In the genomic region with DNA sequence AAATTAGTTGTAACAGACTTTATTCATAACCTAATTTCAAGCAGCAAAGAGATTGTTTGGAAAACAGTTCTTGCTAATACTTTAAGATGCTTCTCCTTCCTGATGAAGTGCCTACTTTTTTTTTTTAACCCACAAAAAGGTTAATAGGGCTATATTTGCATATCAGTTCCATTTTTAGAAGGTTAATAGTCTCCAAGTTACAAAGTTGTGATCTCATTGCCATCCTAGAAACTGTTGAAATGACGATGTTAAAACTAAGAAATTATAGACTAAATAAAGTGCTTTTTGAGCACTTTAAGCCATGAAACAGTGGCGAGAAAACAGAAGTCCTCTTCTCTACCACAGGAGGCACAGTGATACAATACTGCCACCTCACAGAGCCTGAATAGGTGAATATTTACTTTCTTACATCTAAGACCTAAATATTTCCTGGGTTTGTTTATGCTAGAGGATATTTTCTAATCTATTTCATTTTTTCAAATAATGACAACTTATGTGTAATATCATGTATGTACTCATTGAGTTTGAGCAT, we compare ENCODE assay signal across 30 cellular contexts. TPM values are rescaled to one million over a fixed set of nuclear protein-coding genes. Genes with fewer than 3 reads are reported as not detected.
A peak's percentile ranks its signal among the peaks of the same experiment; 100 is the strongest.
DNase-seq lines count a peak whose midpoint lies in the region; ATAC-seq and TF ChIP-seq lines count a peak whose summit lies in the region.
"Had no signal": no experiment of that assay in that cellular context is flagged by ENCODE, and none has a peak within 500 bp of the region (broad histone marks: within the 10 kb centered on the region; RNA-seq: fewer than 3 reads in every experiment).

No MANE protein-coding gene starts in this region.

- H3K79me2 ChIP-seq in OCI-LY7 (ENCODE audit: insufficient read depth, low read depth, low read length) = peaks cover 100% of the 10 kb centered on the region

- no peak for DNase-seq in HFFc6
- DNase-seq in OCI-LY7 (ENCODE audit: low spot score) = peak; percentile 51
- no peak for DNase-seq in epithelial cell of proximal tubule (ENCODE audit: low read depth)
- DNase-seq in stimulated activated naive B cell treated with anti-CD40 and anti-IgM and Interleukin-4, amounts not matched to agents 10 μg/mL and 1 μg/mL and 100 μg/mL, for 72 hours = no peak
- no peak for DNase-seq in substantia nigra (lab: John Stamatoyannopoulos, UW)
- DNase-seq in effector CD8-positive, alpha-beta T cell (lab: John Stamatoyannopoulos, UW) = no peak
- DNase-seq: activated CD4-positive, CD25-positive, alpha-beta regulatory T cell; activated effector memory CD4-positive, alpha-beta T cell treated with anti-CD3 and anti-CD28 coated beads, Interleukin-2, amount 50 U/mL, for 16 hours; activated naive CD8-positive, alpha-beta T cell treated with anti-CD3 and anti-CD28 coated beads, Interleukin-2, amount 10 ng/mL, durations not matched to agents 7 days and 5 days; activated T-cell treated with anti-CD3 and anti-CD28 coated beads, Interleukin-2, amount 50 U/mL, for 24 hours; aorta; Calu3; DMS79 treated with DMSO at 0.1 percent for 48 hours; effector CD4-positive, alpha-beta T cell; GF-D8; heart right ventricle; KBM-7; kidney; MG63; naive thymus-derived CD8-positive, alpha-beta T cell; NCI-H2081; NCI-H2227 treated with DMSO at 0.1 percent for 48 hours; NCI-H526 treated with DMSO at 0.1 percent for 48 hours had no signal

- peaks cover 63% of the 10 kb centered on the region for H3K4me1 ChIP-seq in OCI-LY7 (ENCODE audit: insufficient read depth, low read length, poor library complexity, severe bottlenecking)

- no TSS peak for BruUV-seq in OCI-LY7 (replicated peaks; lab: Mats Ljungman, UMichigan)

- no peaks in the 10 kb centered on the region for H3K9me2 ChIP-seq in OCI-LY7 (ENCODE audit: insufficient read depth, low read length)

- no peaks in the 10 kb centered on the region; the same call in 1 of the 2 replicates for H3K9me3 ChIP-seq in OCI-LY7 (ENCODE audit: low read length)
- H3K9me3 ChIP-seq: heart right ventricle, MG63, SJSA1 had no signal

- H3K36me3 ChIP-seq in OCI-LY7 (ENCODE audit: insufficient read depth, low read length) = peaks cover 97% of the 10 kb centered on the region
- H3K36me3 ChIP-seq: heart right ventricle, MG63, SJSA1 had no signal

- H3K9me3 Mint-ChIP-seq in HFFc6 = no peaks in the 10 kb centered on the region
- no peaks in the 10 kb centered on the region for H3K9me3 Mint-ChIP-seq in stimulated activated naive B cell treated with anti-CD40 and anti-IgM and Interleukin-4, amounts not matched to agents 10 μg/mL and 1 μg/mL and 100 μg/mL, for 72 hours
- H3K9me3 Mint-ChIP-seq: activated naive CD8-positive, alpha-beta T cell treated with anti-CD3 and anti-CD28 coated beads, Interleukin-2, amount 10 ng/mL, durations not matched to agents 7 days and 5 days; activated T-cell treated with anti-CD3 and anti-CD28 coated beads, Interleukin-2, amount 50 U/mL, for 24 hours; mesothelial cell of epicardium; naive thymus-derived CD8-positive, alpha-beta T cell; stimulated activated effector memory CD8-positive, alpha-beta T cell treated with anti-CD3 and anti-CD28 coated beads, Interleukin-12 subunit alpha, Interleukin-12 subunit beta, amount 100 ng/mL, for 72 hours had no signal

- peaks cover 50% of the 10 kb centered on the region for H3K4me1 Mint-ChIP-seq in HFFc6 (ENCODE audit: low read depth)
- H3K4me1 Mint-ChIP-seq in stimulated activated naive B cell treated with anti-CD40 and anti-IgM and Interleukin-4, amounts not matched to agents 10 μg/mL and 1 μg/mL and 100 μg/mL, for 72 hours = peaks cover 30 to 53% of the 10 kb centered on the region in 2 donors

- no peaks in the 10 kb centered on the region for H3K27me3 Mint-ChIP-seq in HFFc6 (ENCODE audit: insufficient read depth)
- no peaks in the 10 kb centered on the region for H3K27me3 Mint-ChIP-seq in stimulated activated naive B cell treated with anti-CD40 and anti-IgM and Interleukin-4, amounts not matched to agents 10 μg/mL and 1 μg/mL and 100 μg/mL, for 72 hours
- H3K27me3 Mint-ChIP-seq: activated naive CD8-positive, alpha-beta T cell treated with anti-CD3 and anti-CD28 coated beads, Interleukin-2, amount 10 ng/mL, durations not matched to agents 7 days and 5 days; activated T-cell treated with anti-CD3 and anti-CD28 coated beads, Interleukin-2, amount 50 U/mL, for 24 hours; naive thymus-derived CD8-positive, alpha-beta T cell had no signal

- H3K27ac ChIP-seq in OCI-LY7 (ENCODE audit: low read depth, low read length, poor library complexity, severe bottlenecking) (peak overlapping the region; percentile 58), substantia nigra (ENCODE audit: low read depth, low read length, poor library complexity, severe bottlenecking) (no peak overlapping the region)
- H3K27ac ChIP-seq: C4-2B, heart right ventricle, SJSA1 had no signal

- H3K4me3 Mint-ChIP-seq in HFFc6 = no peak overlapping the region
- no peak overlapping the region for H3K4me3 Mint-ChIP-seq in stimulated activated naive B cell treated with anti-CD40 and anti-IgM and Interleukin-4, amounts not matched to agents 10 μg/mL and 1 μg/mL and 100 μg/mL, for 72 hours
- H3K4me3 Mint-ChIP-seq: activated naive CD8-positive, alpha-beta T cell treated with anti-CD3 and anti-CD28 coated beads, Interleukin-2, amount 10 ng/mL, durations not matched to agents 7 days and 5 days; activated T-cell treated with anti-CD3 and anti-CD28 coated beads, Interleukin-2, amount 50 U/mL, for 24 hours; mesothelial cell of epicardium; naive thymus-derived CD8-positive, alpha-beta T cell; stimulated activated effector memory CD8-positive, alpha-beta T cell treated with anti-CD3 and anti-CD28 coated beads, Interleukin-12 subunit alpha, Interleukin-12 subunit beta, amount 100 ng/mL, for 72 hours had no signal

- POLR2A ChIA-PET in OCI-LY7 (lab: Charles Lee) = interaction anchor here (0.7 to 7.2 kb wide), 10 partner anchors 8 to 766 kb away, joined by 3 to 160 read pairs (median 8); no protein-coding TSS in a partner anchor

- peak; percentile 73 to 75 for ATAC-seq in stimulated activated naive B cell treated with anti-CD40 and anti-IgM and Interleukin-4, amounts not matched to agents 10 μg/mL and 1 μg/mL and 100 μg/mL, for 72 hours (replicated peaks)
- ATAC-seq in GM19452 (IDR thresholded peaks at IDR 0.05; ENCODE audit: unreplicated experiment) = no peak
- no peak for ATAC-seq in HG02885 (IDR thresholded peaks at IDR 0.05; ENCODE audit: poor library complexity, unreplicated experiment)
- ATAC-seq: heart right ventricle; naive thymus-derived CD8-positive, alpha-beta T cell; stimulated activated effector memory CD8-positive, alpha-beta T cell treated with anti-CD3 and anti-CD28 coated beads, Interleukin-12 subunit alpha, Interleukin-12 subunit beta, amount 100 ng/mL, for 72 hours had no signal

- H2AFZ ChIP-seq in OCI-LY7 (ENCODE audit: low read length) = no peak overlapping the region

- H3K4me2 ChIP-seq in OCI-LY7 (ENCODE audit: low read length) = peak overlapping the region; percentile 65

- H3K36me3 Mint-ChIP-seq in HFFc6 (ENCODE audit: low read depth) = no peaks in the 10 kb centered on the region
- H3K36me3 Mint-ChIP-seq in stimulated activated naive B cell treated with anti-CD40 and anti-IgM and Interleukin-4, amounts not matched to agents 10 μg/mL and 1 μg/mL and 100 μg/mL, for 72 hours = peaks cover 6 to 11% of the 10 kb centered on the region in 2 donors
- H3K36me3 Mint-ChIP-seq: mesothelial cell of epicardium; stimulated activated effector memory CD8-positive, alpha-beta T cell treated with anti-CD3 and anti-CD28 coated beads, Interleukin-12 subunit alpha, Interleukin-12 subunit beta, amount 100 ng/mL, for 72 hours had no signal

- H4K20me1 ChIP-seq in OCI-LY7 (ENCODE audit: insufficient read depth, low read length) = peaks cover 23% of the 10 kb centered on the region; the same call in 1 of the 2 replicates

- intact Hi-C loops in OCI-LY7 (cut with micrococcal nuclease; ENCODE audit: unreplicated experiment) = loop anchor here (1.0 to 5.0 kb wide), 5 partner anchors 49 to 235 kb away; a partner anchor contains a TSS

- CTCF ChIA-PET in OCI-LY7 (lab: Charles Lee; ENCODE audit: unreplicated experiment) = no interaction called here

- no peak overlapping the region for H3K27ac Mint-ChIP-seq in HFFc6
- no peak overlapping the region for H3K27ac Mint-ChIP-seq in stimulated activated naive B cell treated with anti-CD40 and anti-IgM and Interleukin-4, amounts not matched to agents 10 μg/mL and 1 μg/mL and 100 μg/mL, for 72 hours
- H3K27ac Mint-ChIP-seq: activated naive CD8-positive, alpha-beta T cell treated with anti-CD3 and anti-CD28 coated beads, Interleukin-2, amount 10 ng/mL, durations not matched to agents 7 days and 5 days; activated T-cell treated with anti-CD3 and anti-CD28 coated beads, Interleukin-2, amount 50 U/mL, for 24 hours; mesothelial cell of epicardium; stimulated activated effector memory CD8-positive, alpha-beta T cell treated with anti-CD3 and anti-CD28 coated beads, Interleukin-12 subunit alpha, Interleukin-12 subunit beta, amount 100 ng/mL, for 72 hours had no signal

- 0 out of 2 replicates have a peak, but pooled peaks have one; percentile 13 for TF ChIP-seq CTCF in HFFc6 (IDR thresholded peaks at IDR 0.05)
- TF ChIP-seq CTCF in OCI-LY7 (conservative IDR thresholded peaks at IDR 0.05; ENCODE audit: low read length) = peak; percentile 75
- TF ChIP-seq CTCF in epithelial cell of proximal tubule (conservative IDR thresholded peaks at IDR 0.05; ENCODE audit: low read depth, low read length) = peak; percentile 28

- peak overlapping the region; percentile 48 for H3K4me3 ChIP-seq in OCI-LY7 (ENCODE audit: low read depth, low read length, poor library complexity, severe bottlenecking)
- no peak overlapping the region for H3K4me3 ChIP-seq in epithelial cell of proximal tubule (ENCODE audit: low read depth, low read length)
- H3K4me3 ChIP-seq: heart right ventricle, MG63, SJSA1 had no signal

RNA-seq across cellular contexts. Expression of a gene that starts 5.3 kb away (rescaled TPM):
- 1 to 10 TPM in 5 of 6 experiments, under 1 TPM in 1; 0.83 to 4.8 (median 1.2) TPM for total RNA-seq in HFFc6 (2021; fragmentation: NEBNext Ultra II Directional; extraction: Animal tissue kit (Norgen Biotek cat#: 25700))
- 83.4 and 87.9 TPM in 2 replicates for total RNA-seq in OCI-LY7 (2014; rRNA removed; shearing (Covaris generic))
- total RNA-seq in OCI-LY7 (2022) (151 and 154 TPM in 2 replicates), epithelial cell of proximal tubule (6.3 and 10.5 TPM in 2 replicates)
- total RNA-seq: RPMI7951 had no signal

Comparison
In these comparisons a context has a peak if more than half of its experiments do, and no peak if none do; other contexts are left out.
1. CTCF ChIP-seq: peak in every context shown above with its lines; median percentile 75 in OCI-LY7; 28 in epithelial cell of proximal tubule; 13 in HFFc6.
2. ATAC-seq: peak in stimulated activated naive B cell treated with anti-CD40 and anti-IgM and Interleukin-4, amounts not matched to agents 10 μg/mL and 1 μg/mL and 100 μg/mL, for 72 hours (2 of 2); none in GM19452 (single experiment) and HG02885 (single experiment).